Comparison of ENCODE assay signal across 23 cellular contexts in genomic region chr15:22259881-22260421, GRCh38.
DNase-seq lines count a peak whose midpoint lies in the region; ATAC-seq, FAIRE-seq and TF ChIP-seq lines count a peak whose summit lies in the region.
"Had no signal": no experiment of that assay in that cellular context is flagged by ENCODE, and none has a peak within 500 bp of the region (broad histone marks: within the 10 kb centered on the region; RNA-seq: fewer than 3 reads in every experiment).

No MANE protein-coding gene starts in this region.

- CTCF ChIA-PET in SK-N-SH (lab: Yijun Ruan, JAX), result no interaction called here
- CTCF ChIA-PET in A549 (lab: Yijun Ruan, JAX), result interaction anchor here (0.7 to 2.0 kb wide), 2 partner anchors 36 to 1904 kb away, joined by 3 to 5 read pairs; no protein-coding TSS in a partner anchor
- CTCF ChIA-PET in activated CD4-positive, alpha-beta memory T cell treated with anti-CD3 and anti-CD28 coated beads for 36 hours (lab: Charles Lee), result interaction anchor here (1.3 kb wide), 1 partner anchor 1904 kb away, joined by 3 read pairs; no protein-coding TSS in a partner anchor
- CTCF ChIA-PET in endothelial cell of umbilical vein (lab: Charles Lee), result no interaction called here

- no peak overlapping the region for H3K4me3 Mint-ChIP-seq in activated CD4-positive, alpha-beta memory T cell treated with anti-CD3 and anti-CD28 coated beads for 36 hours
- no peak overlapping the region for H3K4me3 Mint-ChIP-seq in glutamatergic neuron (ENCODE audit: unreplicated experiment)
- H3K4me3 Mint-ChIP-seq: B cell had no signal

- intact Hi-C loops in activated CD4-positive, alpha-beta memory T cell treated with anti-CD3 and anti-CD28 coated beads for 36 hours (cut with micrococcal nuclease), result no loop called here
- intact Hi-C loops in endothelial cell of umbilical vein (cut with micrococcal nuclease), result no loop called here

- H3K27me3 ChIP-seq in SK-N-SH (ENCODE audit: insufficient read depth) (no peaks in the 10 kb centered on the region), endothelial cell of umbilical vein (ENCODE audit: control insufficient read depth in 2 of 2, insufficient read depth in 2 of 2, low read length in 2 of 2) (no peaks in the 10 kb centered on the region)
- H3K27me3 ChIP-seq: cardiac muscle cell, foreskin keratinocyte, hepatocyte, uterus had no signal

- POLR2A ChIA-PET in SK-N-SH (lab: Yijun Ruan, JAX), result no interaction called here
- POLR2A ChIA-PET in A549 (lab: Yijun Ruan, JAX), result no interaction called here
- POLR2A ChIA-PET in activated CD4-positive, alpha-beta memory T cell treated with anti-CD3 and anti-CD28 coated beads for 36 hours (lab: Charles Lee), result no interaction called here
- POLR2A ChIA-PET in endothelial cell of umbilical vein (lab: Charles Lee), result no interaction called here

- H3K36me3 Mint-ChIP-seq in activated CD4-positive, alpha-beta memory T cell treated with anti-CD3 and anti-CD28 coated beads for 36 hours, result no peaks in the 10 kb centered on the region
- H3K36me3 Mint-ChIP-seq in glutamatergic neuron (ENCODE audit: unreplicated experiment), result peaks cover 15% of the 10 kb centered on the region

- TF ChIP-seq CTCF in SK-N-SH (IDR thresholded peaks at IDR 0.05) (no peak), A549 (IDR thresholded peaks at IDR 0.05) (no peak), endothelial cell of umbilical vein (IDR thresholded peaks at IDR 0.05; ENCODE audit: extremely low read depth in 1 of 2, insufficient read depth in 1 of 2, low read depth in 1 of 2, low read length in 2 of 2) (no peak), glutamatergic neuron (IDR thresholded peaks at IDR 0.05; ENCODE audit: partially characterized antibody, unreplicated experiment) (no peak)

- H3K4me1 Mint-ChIP-seq in activated CD4-positive, alpha-beta memory T cell treated with anti-CD3 and anti-CD28 coated beads for 36 hours (ENCODE audit: low read depth), result peaks cover 22% of the 10 kb centered on the region
- H3K4me1 Mint-ChIP-seq in glutamatergic neuron (ENCODE audit: low read depth, unreplicated experiment), result no peaks in the 10 kb centered on the region

- H2AFZ ChIP-seq in SK-N-SH (ENCODE audit: low read depth), result no peak overlapping the region
- no peak overlapping the region for H2AFZ ChIP-seq in endothelial cell of umbilical vein (ENCODE audit: low read depth, low read length)
- H2AFZ ChIP-seq: hepatocyte had no signal

- WGBS in SK-N-SH (ENCODE audit: low lambda C conversion rate), result 27% methylated on average over 7 of the region's 7 CpGs
- 46% methylated on average over 7 of the region's 7 CpGs for WGBS in A549 (ENCODE audit: missing lambda C conversion rate)

- H3K27ac ChIP-seq in SK-N-SH (ENCODE audit: low read depth in 2 of 2, low read length in 1 of 2), result no peak overlapping the region
- H3K27ac ChIP-seq in A549, result no peak overlapping the region
- H3K27ac ChIP-seq in endothelial cell of umbilical vein (ENCODE audit: insufficient read depth, low read depth, low read length), result no peak overlapping the region
- H3K27ac ChIP-seq: 22Rv1, cardiac muscle cell, foreskin keratinocyte, hepatocyte, uterus had no signal

- FAIRE-seq in A549 (lab: Jason Lieb, UNC) (no peak), endothelial cell of umbilical vein (lab: Jason Lieb, UNC) (peak; percentile 77)
- FAIRE-seq: islet of Langerhans, RCC 7860 had no signal

- TF ChIP-seq POLR2A in A549 (IDR thresholded peaks at IDR 0.05; ENCODE audit: low read length), result no peak
- no peak for TF ChIP-seq POLR2A in endothelial cell of umbilical vein (IDR thresholded peaks at IDR 0.05; ENCODE audit: low read depth, low read length)

- BruUV-seq in endothelial cell of umbilical vein (replicated peaks; lab: Mats Ljungman, UMichigan), result no TSS peak

- no peaks in the 10 kb centered on the region for H3K27me3 Mint-ChIP-seq in activated CD4-positive, alpha-beta memory T cell treated with anti-CD3 and anti-CD28 coated beads for 36 hours
- H3K27me3 Mint-ChIP-seq in glutamatergic neuron (ENCODE audit: unreplicated experiment), result peaks cover 23% of the 10 kb centered on the region

- H3K9ac ChIP-seq in SK-N-SH, result no peak overlapping the region
- no peak overlapping the region for H3K9ac ChIP-seq in endothelial cell of umbilical vein (replicated peaks; ENCODE audit: extremely low read depth, insufficient read depth, low read length)

- dilution Hi-C loops in endothelial cell of umbilical vein (cut with MboI; ENCODE audit: extremely low pct_ligation_motif_present, low sequenced_read_pairs), result no loop called here

- H3K36me3 ChIP-seq in SK-N-SH (replicated peaks in 1 of 2; ENCODE audit: control insufficient read depth in 1 of 2, insufficient read depth in 2 of 2, low read length in 1 of 2) (no peaks in the 10 kb centered on the region), endothelial cell of umbilical vein (ENCODE audit: control insufficient read depth in 2 of 2, extremely low read depth in 1 of 2, insufficient read depth in 2 of 2, low read length in 2 of 2) (no peaks in the 10 kb centered on the region)
- H3K36me3 ChIP-seq: cardiac muscle cell, uterus had no signal

- no peak for ATAC-seq in SK-N-SH treated with all-trans-retinoic acid at 6 μM for 48 hours
- no peak for ATAC-seq in A549
- ATAC-seq: foreskin keratinocyte, sciatic nerve had no signal

- H3K4me1 ChIP-seq in SK-N-SH (ENCODE audit: control insufficient read depth in 1 of 2, insufficient read depth in 2 of 2, low read depth in 1 of 2, low read length in 1 of 2), result peaks cover 0 to 13% of the 10 kb centered on the region in 2 experiments; a peak in 1 of 4 replicates
- peaks cover 19% of the 10 kb centered on the region; the same call in 2 of the 3 replicates for H3K4me1 ChIP-seq in A549
- no peaks in the 10 kb centered on the region for H3K4me1 ChIP-seq in endothelial cell of umbilical vein (ENCODE audit: control insufficient read depth, extremely low read depth, insufficient read depth, low read length)
- H3K4me1 ChIP-seq: foreskin keratinocyte, uterus had no signal

- H3K4me3 ChIP-seq in SK-N-SH (ENCODE audit: low read depth in 2 of 2, low read length in 1 of 2), result peak overlapping the region in 1 of 2 experiments; percentile 12; a peak in 1 of 4 replicates
- no peak overlapping the region for H3K4me3 ChIP-seq in A549
- no peak overlapping the region for H3K4me3 ChIP-seq in endothelial cell of umbilical vein (replicated peaks in 1 of 3; ENCODE audit: insufficient read depth in 1 of 3, low read depth in 1 of 3, low read length in 3 of 3)
- H3K4me3 ChIP-seq: cardiac muscle cell, hepatocyte, lung, uterus had no signal

- no peaks in the 10 kb centered on the region for H3F3A ChIP-seq in SK-N-SH (replicated peaks; ENCODE audit: insufficient read depth)

- no peak for TF ChIP-seq EP300 in SK-N-SH (IDR thresholded peaks at IDR 0.05; ENCODE audit: borderline replicate concordance in 1 of 2, low read depth in 1 of 2, low read length in 1 of 2)
- TF ChIP-seq EP300 in A549 (IDR thresholded peaks at IDR 0.05), result no peak

- DNase-seq in SK-N-SH (no peak), A549 (ENCODE audit: low read depth in 1 of 2, low spot score in 1 of 2) (no peak), endothelial cell of umbilical vein (ENCODE audit: low read depth, low spot score) (no peak), glutamatergic neuron (no peak), GOT3 (lab: John Stamatoyannopoulos, UW) (no peak), MV-4-11 (lab: John Stamatoyannopoulos, UW) (no peak)
- no peak for DNase-seq in activated CD4-positive, alpha-beta memory T cell treated with anti-CD3 and anti-CD28 coated beads for 36 hours
- DNase-seq: activated CD4-positive, CD25-positive, alpha-beta regulatory T cell; activated CD8-positive, alpha-beta memory T cell treated with anti-CD3 and anti-CD28 coated beads, Interleukin-2, amount 50 U/mL, for 48 hours; dermis blood vessel endothelial cell; foreskin keratinocyte; NCI-H510A; NK-92 treated with Interleukin-12 subunit alpha and Interleukin-12 subunit beta, amount 100 ng/mL, for 24 hours; uterus had no signal

- H3K9me3 ChIP-seq in SK-N-SH (no peaks in the 10 kb centered on the region), A549 (no peaks in the 10 kb centered on the region), endothelial cell of umbilical vein (replicated peaks; ENCODE audit: control insufficient read depth, insufficient read depth, low read length) (peaks cover 10% of the 10 kb centered on the region)
- H3K9me3 ChIP-seq: uterus had no signal

- peak overlapping the region; percentile 69 for H3K27ac Mint-ChIP-seq in activated CD4-positive, alpha-beta memory T cell treated with anti-CD3 and anti-CD28 coated beads for 36 hours
- no peak overlapping the region for H3K27ac Mint-ChIP-seq in glutamatergic neuron (ENCODE audit: unreplicated experiment)
- H3K27ac Mint-ChIP-seq: B cell had no signal

- H3K4me2 ChIP-seq in SK-N-SH (peak overlapping the region; percentile 59), A549 (peak overlapping the region; percentile 54), endothelial cell of umbilical vein (ENCODE audit: insufficient read depth, low read length) (no peak overlapping the region)
- H3K4me2 ChIP-seq: hepatocyte had no signal

- H4K20me1 ChIP-seq in SK-N-SH (ENCODE audit: insufficient read depth) (0 out of 2 replicates have a peak, but pooled peaks cover 3% of the 10 kb centered on the region), endothelial cell of umbilical vein (replicated peaks; ENCODE audit: control insufficient read depth, extremely low read depth, insufficient read depth, low read length) (no peaks in the 10 kb centered on the region)

- no peaks in the 10 kb centered on the region for H3K9me2 ChIP-seq in SK-N-SH

- TF ChIP-seq RAD21 in SK-N-SH (IDR thresholded peaks at IDR 0.05; ENCODE audit: low read length) (no peak), A549 (conservative IDR thresholded peaks at IDR 0.05 in 1 of 2, IDR thresholded peaks at IDR 0.05 in 1 of 2) (no peak)

- no peaks in the 10 kb centered on the region for H3K9me1 ChIP-seq in endothelial cell of umbilical vein (replicated peaks; ENCODE audit: control insufficient read depth, extremely low read depth, insufficient read depth, low read length)

- no peaks in the 10 kb centered on the region for H3K9me3 Mint-ChIP-seq in activated CD4-positive, alpha-beta memory T cell treated with anti-CD3 and anti-CD28 coated beads for 36 hours
- peaks cover 39% of the 10 kb centered on the region for H3K9me3 Mint-ChIP-seq in glutamatergic neuron (ENCODE audit: unreplicated experiment)

- H3K79me2 ChIP-seq in SK-N-SH (ENCODE audit: insufficient read depth), result no peaks in the 10 kb centered on the region
- no peaks in the 10 kb centered on the region for H3K79me2 ChIP-seq in endothelial cell of umbilical vein (ENCODE audit: control insufficient read depth, insufficient read depth, low read length)
- H3K79me2 ChIP-seq: hepatocyte had no signal

TF ChIP-seq in endothelial cell of umbilical vein, 7 proteins besides CTCF, POLR2A, EP300 and RAD21:
- TF ChIP-seq JUN (IDR thresholded peaks at IDR 0.05; ENCODE audit: borderline replicate concordance, insufficient read depth, insufficient read length, low read depth) (no peak), EZH2 (IDR thresholded peaks at IDR 0.05; ENCODE audit: borderline replicate concordance, low read depth, low read length, severe bottlenecking) (no peak), MAX (IDR thresholded peaks at IDR 0.05; ENCODE audit: insufficient read depth, insufficient read length) (no peak), MYC (IDR thresholded peaks at IDR 0.05; ENCODE audit: low read depth, low read length) (no peak)
TF ChIP-seq in endothelial cell of umbilical vein: peak in this region for 0.

Comparison
In these comparisons a context has a peak if more than half of its experiments do, and no peak if none do; other contexts are left out.
1. CTCF ChIA-PET loops: an anchor here in A549 (0.7 to 2.0 kb wide) and activated CD4-positive, alpha-beta memory T cell treated with anti-CD3 and anti-CD28 coated beads for 36 hours (1.3 kb wide); none called in SK-N-SH and endothelial cell of umbilical vein.